14 cellular contexts compared by ENCODE assay signal in the genomic region with DNA sequence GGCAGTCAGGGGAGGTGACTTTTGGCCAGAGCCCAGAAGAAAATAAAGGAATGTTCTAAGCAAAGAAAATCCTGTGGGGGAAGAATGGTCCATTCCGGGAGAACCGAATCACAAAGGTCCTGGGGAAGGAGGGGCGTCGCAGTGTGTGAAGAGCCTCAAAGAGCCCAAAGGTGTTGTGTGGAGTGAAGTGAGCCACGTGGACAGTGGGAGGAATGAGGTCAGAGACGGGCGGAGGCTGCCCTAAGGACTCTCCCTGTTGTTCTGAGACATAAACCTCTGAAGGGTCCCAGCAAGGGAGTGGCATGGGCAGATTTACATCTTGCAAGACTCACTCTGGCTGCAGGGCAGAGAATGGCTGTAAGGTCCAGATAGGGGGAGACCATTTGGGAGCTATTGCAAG.
"Had no signal": no experiment of that assay in that cellular context is flagged by ENCODE, and none has a peak within 500 bp of the region (broad histone marks: within the 10 kb centered on the region; RNA-seq: fewer than 3 reads in every experiment).

No MANE protein-coding gene starts in this region.

- DNase-seq: activated CD4-positive, alpha-beta T cell treated with anti-CD3 and anti-CD28 coated beads, Interleukin-2, amount 50 U/mL, for 48 hours; activated naive CD4-positive, alpha-beta T cell treated with anti-CD3 and anti-CD28 coated beads, Interleukin-2, amount 10 ng/mL, durations not matched to agents 7 days and 5 days; activated T-cell treated with anti-CD3 and anti-CD28 coated beads, Interleukin-2, amount 50 U/mL, for 24 hours; adrenal gland; colonic mucosa; hypothalamus; kidney glomerular epithelial cell; nephron progenitor cell; ovary; sigmoid colon; stimulated activated CD4-positive, alpha-beta T cell treated with anti-CD3 and anti-CD28 coated beads, Interleukin-1b, Interleukin-23, amount 100 ng/mL, for 48 hours; stimulated activated naive CD8-positive, alpha-beta T cell treated with anti-CD3 and anti-CD28 coated beads, Interleukin-15, amount 100 ng/mL, for 72 hours had no signal

- ATAC-seq: stimulated activated naive CD8-positive, alpha-beta T cell treated with anti-CD3 and anti-CD28 coated beads, Interleukin-15, amount 100 ng/mL, for 72 hours had no signal

- H3K27ac ChIP-seq: adrenal gland, colonic mucosa, esophagus muscularis mucosa, ovary, sigmoid colon had no signal

- H3K27ac Mint-ChIP-seq: activated naive CD4-positive, alpha-beta T cell treated with anti-CD3 and anti-CD28 coated beads, Interleukin-2, amount 10 ng/mL, durations not matched to agents 7 days and 5 days; activated T-cell treated with anti-CD3 and anti-CD28 coated beads, Interleukin-2, amount 50 U/mL, for 24 hours; mesothelial cell of epicardium; nephron progenitor cell; stimulated activated naive CD8-positive, alpha-beta T cell treated with anti-CD3 and anti-CD28 coated beads, Interleukin-15, amount 100 ng/mL, for 72 hours had no signal

- H3K4me3 ChIP-seq: adrenal gland, colonic mucosa, esophagus muscularis mucosa, ovary, sigmoid colon had no signal

- H3K4me1 ChIP-seq: adrenal gland, colonic mucosa, esophagus muscularis mucosa, sigmoid colon had no signal

- H3K36me3 ChIP-seq: adrenal gland, colonic mucosa, esophagus muscularis mucosa, ovary, sigmoid colon had no signal

- H3K36me3 Mint-ChIP-seq: activated naive CD4-positive, alpha-beta T cell treated with anti-CD3 and anti-CD28 coated beads, Interleukin-2, amount 10 ng/mL, durations not matched to agents 7 days and 5 days; mesothelial cell of epicardium had no signal

- H3K27me3 ChIP-seq: adrenal gland, colonic mucosa, ovary, sigmoid colon had no signal

- H3K9me3 ChIP-seq: adrenal gland, colonic mucosa, esophagus muscularis mucosa, ovary, sigmoid colon had no signal

- H3K9me3 Mint-ChIP-seq: activated naive CD4-positive, alpha-beta T cell treated with anti-CD3 and anti-CD28 coated beads, Interleukin-2, amount 10 ng/mL, durations not matched to agents 7 days and 5 days; activated T-cell treated with anti-CD3 and anti-CD28 coated beads, Interleukin-2, amount 50 U/mL, for 24 hours; mesothelial cell of epicardium; nephron progenitor cell; stimulated activated naive CD8-positive, alpha-beta T cell treated with anti-CD3 and anti-CD28 coated beads, Interleukin-15, amount 100 ng/mL, for 72 hours had no signal

- H3K4me3 Mint-ChIP-seq: activated naive CD4-positive, alpha-beta T cell treated with anti-CD3 and anti-CD28 coated beads, Interleukin-2, amount 10 ng/mL, durations not matched to agents 7 days and 5 days; activated T-cell treated with anti-CD3 and anti-CD28 coated beads, Interleukin-2, amount 50 U/mL, for 24 hours; mesothelial cell of epicardium; nephron progenitor cell; stimulated activated naive CD8-positive, alpha-beta T cell treated with anti-CD3 and anti-CD28 coated beads, Interleukin-15, amount 100 ng/mL, for 72 hours had no signal

- H3K4me1 Mint-ChIP-seq: activated naive CD4-positive, alpha-beta T cell treated with anti-CD3 and anti-CD28 coated beads, Interleukin-2, amount 10 ng/mL, durations not matched to agents 7 days and 5 days; stimulated activated naive CD8-positive, alpha-beta T cell treated with anti-CD3 and anti-CD28 coated beads, Interleukin-15, amount 100 ng/mL, for 72 hours had no signal
